In the genomic region with DNA sequence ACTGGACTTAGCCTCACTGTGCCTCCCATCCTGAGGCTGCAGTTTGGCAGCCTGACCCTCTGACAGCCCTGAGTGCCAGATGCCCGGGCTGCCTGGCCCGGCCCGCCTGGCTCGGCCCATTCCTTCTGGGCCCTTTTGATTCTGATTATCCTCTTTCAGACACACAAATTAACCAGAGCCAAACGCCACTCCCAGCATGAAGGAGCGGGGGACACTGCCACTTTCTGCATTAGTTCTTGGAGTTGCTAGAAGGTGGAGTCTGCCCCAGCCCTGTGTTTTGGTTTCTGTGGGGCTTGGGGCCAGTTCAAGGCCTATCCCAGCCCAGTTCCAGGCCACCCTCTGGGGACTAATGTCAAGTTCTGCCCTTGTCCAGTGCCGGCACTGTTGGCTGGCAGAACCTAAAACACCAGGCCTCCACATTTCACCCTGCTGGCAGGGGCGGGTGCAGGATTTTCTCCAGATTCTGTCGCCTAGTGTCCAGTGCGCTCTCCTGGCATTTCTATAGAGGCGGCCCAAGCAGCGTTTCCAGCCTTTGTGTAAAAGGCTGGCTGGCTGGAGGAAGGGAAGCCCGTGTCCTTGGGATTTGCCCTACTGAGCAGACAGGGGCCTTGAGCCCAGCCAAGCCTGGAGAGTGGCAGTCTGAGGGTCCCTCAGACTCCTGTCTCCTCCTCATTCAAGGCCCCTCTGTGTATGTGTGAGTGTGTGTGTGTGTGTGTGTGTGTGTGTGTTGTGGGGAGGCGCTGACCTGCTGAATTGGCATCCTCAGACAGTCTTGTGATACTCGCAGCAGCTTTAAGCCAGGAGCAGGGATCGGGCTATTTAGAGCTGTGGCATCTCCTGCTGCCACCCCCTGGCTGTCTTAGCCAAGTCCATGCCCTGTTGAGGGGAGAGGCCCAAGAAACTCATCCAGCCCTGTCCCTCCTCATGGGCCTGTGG, we compare ENCODE assay signal across 12 cellular contexts. TPM values are rescaled to one million over a fixed set of nuclear protein-coding genes. Genes with fewer than 3 reads are reported as not detected.
DNase-seq lines count a peak whose midpoint lies in the region; ATAC-seq and TF ChIP-seq lines count a peak whose summit lies in the region.
"Had no signal": no experiment of that assay in that cellular context is flagged by ENCODE, and none has a peak within 500 bp of the region (broad histone marks: within the 10 kb centered on the region; RNA-seq: fewer than 3 reads in every experiment).

No MANE protein-coding gene starts in this region.

- no peak for TF ChIP-seq EP300 in gastroesophageal sphincter (IDR thresholded peaks at IDR 0.05)
- no peak for TF ChIP-seq EP300 in ovary (IDR thresholded peaks at IDR 0.05)

- ATAC-seq in T-helper 17 cell (no peak), gastroesophageal sphincter (peak; percentile 69), natural killer cell (no peak), HG03280 (IDR thresholded peaks at IDR 0.05; ENCODE audit: unreplicated experiment) (no peak)
- ATAC-seq: esophagus mucosa had no signal

- H3K27ac Mint-ChIP-seq in T-helper 17 cell (peak overlapping the region; percentile 19), natural killer cell (no peak overlapping the region)

- intact Hi-C loops in ovary (cut with DNase I) = loop anchor here in 1 of 4 donors (10.0 kb wide), 1 partner anchor 196 kb away; a partner anchor contains a TSS
- intact Hi-C loops in natural killer cell (cut with micrococcal nuclease) = no loop called here

- H3K36me3 ChIP-seq in gastroesophageal sphincter = peaks cover 0 to 77% of the 10 kb centered on the region in 2 donors
- H3K36me3 ChIP-seq in ovary = no peaks in the 10 kb centered on the region

- H3K4me1 ChIP-seq in gastroesophageal sphincter (peaks cover 0 to 67% (median 18%) of the 10 kb centered on the region in 3 donors), ovary (ENCODE audit: insufficient read depth) (peaks cover 9% of the 10 kb centered on the region)

- H3K4me3 Mint-ChIP-seq in T-helper 17 cell (no peak overlapping the region), natural killer cell (no peak overlapping the region)

- whole genome bisulfite sequencing in gastroesophageal sphincter (ENCODE audit: low coverage in 1 of 2), 2 donors = 51 to 64% methylated on average over 6 to 8 of the region's 16 CpGs
- WGBS in ovary, 3 donors = 26 to 49% (median 31%) methylated on average over 16 of the region's 16 CpGs

- H3K27ac ChIP-seq in gastroesophageal sphincter (peak overlapping the region; percentile 30 to 85 (median 83)), ovary (peak overlapping the region; percentile 39 to 71)

- no peaks in the 10 kb centered on the region for H3K36me3 Mint-ChIP-seq in T-helper 17 cell (ENCODE audit: low read depth)
- no peaks in the 10 kb centered on the region for H3K36me3 Mint-ChIP-seq in natural killer cell

- H3K4me1 Mint-ChIP-seq in T-helper 17 cell (peaks cover 3% of the 10 kb centered on the region), natural killer cell (peaks cover 0 to 6% of the 10 kb centered on the region in 2 donors)

- TF ChIP-seq POLR2A in gastroesophageal sphincter (IDR thresholded peaks at IDR 0.05) = no peak
- no peak for TF ChIP-seq POLR2A in ovary (IDR thresholded peaks at IDR 0.05)

- H3K4me3 ChIP-seq in gastroesophageal sphincter (no peak overlapping the region), ovary (no peak overlapping the region)

- H3K9me3 Mint-ChIP-seq in natural killer cell = no peaks in the 10 kb centered on the region

- peak in 1 of 4 experiments; percentile 17 for TF ChIP-seq CTCF in gastroesophageal sphincter (IDR thresholded peaks at IDR 0.05)
- TF ChIP-seq CTCF in ovary (IDR thresholded peaks at IDR 0.05) = no peak
- no peak for TF ChIP-seq CTCF in natural killer cell (IDR thresholded peaks at IDR 0.05)

- H3K27me3 Mint-ChIP-seq in T-helper 17 cell (peaks cover 4% of the 10 kb centered on the region), natural killer cell (ENCODE audit: low read depth in 2 of 2) (no peaks in the 10 kb centered on the region)

- DNase-seq in AG08396 (ENCODE audit: low spot score) (peak; percentile 64), T-helper 17 cell (no peak), ovary (peak; percentile 52 to 67 (median 63)), OCI-M2 (lab: John Stamatoyannopoulos, UW; ENCODE audit: unreplicated experiment) (no peak), natural killer cell (no peak), SKM-1 (lab: John Stamatoyannopoulos, UW; ENCODE audit: unreplicated experiment) (no peak)
- DNase-seq: activated effector memory CD4-positive, alpha-beta T cell treated with anti-CD3 and anti-CD28 coated beads, Interleukin-2, amount 50 U/mL, for 16 hours; mammary epithelial cell; stimulated activated CD4-positive, alpha-beta T cell treated with anti-CD3 and anti-CD28 coated beads, Interleukin-4, amount 100 ng/mL, for 24 hours had no signal

- H3K9me3 ChIP-seq in T-helper 17 cell (ENCODE audit: control insufficient read depth, low read length, poor library complexity, severe bottlenecking) = no peaks in the 10 kb centered on the region
- H3K9me3 ChIP-seq in gastroesophageal sphincter = no peaks in the 10 kb centered on the region
- no peaks in the 10 kb centered on the region for H3K9me3 ChIP-seq in ovary

- H3K27me3 ChIP-seq in gastroesophageal sphincter (no peaks in the 10 kb centered on the region), ovary (no peaks in the 10 kb centered on the region)

RNA-seq across cellular contexts. Expression of a gene that starts 21.4 kb away (rescaled TPM):
- total RNA-seq in T-helper 17 cell (1 to 10 TPM; 3.7 to 5.0 TPM), gastroesophageal sphincter (100 to 1,000 TPM in 2 of 4 donors, 10 to 100 TPM in 2; 50.4 to 147 (median 81.8) TPM), ovary (100 to 1,000 TPM in 2 of 7 donors, 10 to 100 TPM in 5; 33.0 to 166 (median 84.9) TPM), natural killer cell (1 to 10 TPM; 2.5 to 2.9 (median 2.5) TPM)
- polyA plus RNA-seq in ovary = 10 to 100 TPM; 12.1 to 59.3 TPM

RNA-seq across cellular contexts. Expression of a gene that starts 24.5 kb away (rescaled TPM):
- total RNA-seq in T-helper 17 cell (10 to 100 TPM; 13.6 to 18.9 TPM), gastroesophageal sphincter (10 to 100 TPM; 15.0 to 28.8 (median 23.5) TPM), ovary (10 to 100 TPM; 12.4 to 24.0 (median 18.5) TPM), natural killer cell (10 to 100 TPM; 12.0 to 15.9 (median 14.2) TPM)
- polyA plus RNA-seq in ovary = 10 to 100 TPM; 11.0 to 24.5 TPM

RNA-seq across cellular contexts. Expression of a gene that starts 37.3 kb away (rescaled TPM):
- total RNA-seq in T-helper 17 cell = 10 to 100 TPM; 52.4 to 71.8 TPM
- total RNA-seq in gastroesophageal sphincter = 10 to 100 TPM; 48.3 to 56.3 (median 53.8) TPM
- 10 to 100 TPM; 17.0 to 37.8 (median 27.9) TPM for total RNA-seq in ovary
- 10 to 100 TPM; 14.4 to 26.9 TPM for polyA plus RNA-seq in ovary
- total RNA-seq in natural killer cell = 10 to 100 TPM; 64.9 to 80.7 (median 79.8) TPM

RNA-seq across cellular contexts. Expression of a gene that starts 49.8 kb away (rescaled TPM):
- total RNA-seq in T-helper 17 cell = 10 to 100 TPM; 78.2 to 85.9 TPM
- 100 to 1,000 TPM in 1 of 4 donors, 10 to 100 TPM in 3; 63.5 to 129 (median 69.1) TPM for total RNA-seq in gastroesophageal sphincter
- total RNA-seq in ovary = 10 to 100 TPM; 25.5 to 91.4 (median 79.3) TPM
- 10 to 100 TPM; 23.0 to 66.5 TPM for polyA plus RNA-seq in ovary
- 10 to 100 TPM; 56.6 to 94.7 (median 77.6) TPM for total RNA-seq in natural killer cell

RNA-seq across cellular contexts. Expression of a gene that starts 50.7 kb away (rescaled TPM):
- 10 to 100 TPM in 1 of 2 donors, 1 to 10 TPM in 1; 1.5 to 12.3 TPM for total RNA-seq in T-helper 17 cell
- total RNA-seq in gastroesophageal sphincter = 10 to 100 TPM in 1 of 4 donors, 1 to 10 TPM in 3; 3.8 to 11.1 (median 8.6) TPM
- total RNA-seq in ovary = 1 to 10 TPM; 3.4 to 9.1 (median 5.5) TPM
- polyA plus RNA-seq in ovary = 1 to 10 TPM; 1.7 to 8.9 TPM
- total RNA-seq in natural killer cell = 1 to 10 TPM; 4.1 to 5.3 (median 4.5) TPM

Comparison
In these comparisons a context has a peak if more than half of its experiments do, and no peak if none do; other contexts are left out.
1. DNase-seq: peak in AG08396 (single experiment) and ovary (5 of 5); none in T-helper 17 cell (0 of 3), OCI-M2 (single experiment), natural killer cell (single experiment) and SKM-1 (single experiment).
2. RNA of a gene that starts 21.4 kb away (total RNA-seq): 50.4 to 147 TPM in gastroesophageal sphincter and 33.0 to 166 TPM in ovary; 3.7 to 5.0 TPM in T-helper 17 cell and 2.5 to 2.9 TPM in natural killer cell; every median in the first group is over 4 times any median in the second.